13 cellular contexts compared by ENCODE assay signal in genomic region chr3:46131884-46132478, GRCh38.
DNase-seq lines count a peak whose midpoint lies in the region; ATAC-seq and TF ChIP-seq lines count a peak whose summit lies in the region.
"Had no signal": no experiment of that assay in that cellular context is flagged by ENCODE, and none has a peak within 500 bp of the region (broad histone marks: within the 10 kb centered on the region; RNA-seq: fewer than 3 reads in every experiment).

No MANE protein-coding gene starts in this region.

- DNase-seq in esophagus muscularis mucosa (ENCODE audit: extremely low spot score) (peak; percentile 86), upper lobe of right lung (no peak), cerebellar cortex (ENCODE audit: low spot score) (no peak), Karpas-422 (no peak)
- DNase-seq: AML-193; CD4-positive, alpha-beta memory T cell; DMS79 treated with DMSO at 0.1 percent for 48 hours; GF-D8; H9; IMR-90 had no signal

- no peaks in the 10 kb centered on the region for H4K20me1 ChIP-seq in Karpas-422 (ENCODE audit: insufficient read depth, low read depth, low read length)

- H3K4me1 ChIP-seq in esophagus muscularis mucosa (no peaks in the 10 kb centered on the region), neutrophil (ENCODE audit: control insufficient read depth in 1 of 2, insufficient read depth in 1 of 2, low read depth in 1 of 2, low read length in 1 of 2) (peaks cover 50 to 54% of the 10 kb centered on the region in 2 experiments), upper lobe of right lung (no peaks in the 10 kb centered on the region), Karpas-422 (ENCODE audit: low read length) (no peaks in the 10 kb centered on the region)

- 84% methylated on average over 8 of the region's 8 CpGs for WGBS in esophagus muscularis mucosa

- H3K9me2 ChIP-seq in Karpas-422 (replicated peaks; ENCODE audit: insufficient read depth, low read length): no peaks in the 10 kb centered on the region

- no peak for ATAC-seq in upper lobe of right lung
- no peak for ATAC-seq in esophagus mucosa

- H3K36me3 ChIP-seq in esophagus muscularis mucosa (no peaks in the 10 kb centered on the region), neutrophil (no peaks in the 10 kb centered on the region), upper lobe of right lung (no peaks in the 10 kb centered on the region), Karpas-422 (ENCODE audit: insufficient read depth, low read length) (no peaks in the 10 kb centered on the region)

- H3K27me3 ChIP-seq in esophagus muscularis mucosa: no peaks in the 10 kb centered on the region
- no peaks in the 10 kb centered on the region for H3K27me3 ChIP-seq in neutrophil
- H3K27me3 ChIP-seq in upper lobe of right lung: no peaks in the 10 kb centered on the region
- H3K27me3 ChIP-seq in Karpas-422 (ENCODE audit: low read length): no peaks in the 10 kb centered on the region

- no peak for TF ChIP-seq CTCF in esophagus muscularis mucosa (IDR thresholded peaks at IDR 0.05)
- TF ChIP-seq CTCF in neutrophil (IDR thresholded peaks at IDR 0.05): no peak
- no peak for TF ChIP-seq CTCF in upper lobe of right lung (IDR thresholded peaks at IDR 0.05)

- H3K4me2 ChIP-seq in Karpas-422 (ENCODE audit: low read depth, low read length, poor library complexity, severe bottlenecking): no peak overlapping the region

- H3K27ac ChIP-seq in esophagus muscularis mucosa (replicated peaks in 1 of 4) (no peak overlapping the region), neutrophil (peak overlapping the region; percentile 96), upper lobe of right lung (peak overlapping the region; percentile 6), Karpas-422 (ENCODE audit: low read length) (no peak overlapping the region)
- H3K27ac ChIP-seq: C4-2B had no signal

- H3K9me3 ChIP-seq in esophagus muscularis mucosa: no peaks in the 10 kb centered on the region
- no peaks in the 10 kb centered on the region for H3K9me3 ChIP-seq in neutrophil
- no peaks in the 10 kb centered on the region for H3K9me3 ChIP-seq in upper lobe of right lung
- H3K9me3 ChIP-seq in Karpas-422 (ENCODE audit: low read length): no peaks in the 10 kb centered on the region

- no peak for TF ChIP-seq POLR2A in esophagus muscularis mucosa (IDR thresholded peaks at IDR 0.05; ENCODE audit: low read depth)

- no peaks in the 10 kb centered on the region for H3K79me2 ChIP-seq in Karpas-422 (ENCODE audit: low read length)

- no peak overlapping the region for H3K9ac ChIP-seq in Karpas-422 (ENCODE audit: low read length)

- H3K4me3 ChIP-seq in esophagus muscularis mucosa: no peak overlapping the region
- H3K4me3 ChIP-seq in neutrophil (ENCODE audit: low read depth in 1 of 2, low read length in 1 of 2): peak overlapping the region; percentile 51 to 64
- H3K4me3 ChIP-seq in upper lobe of right lung: no peak overlapping the region
- no peak overlapping the region for H3K4me3 ChIP-seq in Karpas-422 (ENCODE audit: low read length)

- H2AFZ ChIP-seq in Karpas-422 (ENCODE audit: low read length): no peak overlapping the region

- TF ChIP-seq EP300 in esophagus muscularis mucosa (IDR thresholded peaks at IDR 0.05): no peak

- intact Hi-C loops in esophagus muscularis mucosa (cut with DNase I) (no loop called here), upper lobe of right lung (cut with DNase I) (no loop called here)

Comparison
In these comparisons a context has a peak if more than half of its experiments do, and no peak if none do; other contexts are left out.
1. H3K27ac ChIP-seq: peak in neutrophil (single experiment) and upper lobe of right lung (single experiment); none in esophagus muscularis mucosa (0 of 4) and Karpas-422 (single experiment).
2. H3K4me3 ChIP-seq: peak in neutrophil (2 of 2); none in esophagus muscularis mucosa (0 of 4), upper lobe of right lung (single experiment) and Karpas-422 (single experiment).